ENCODE assay signal across 12 cellular contexts in genomic region chr2:177257471-177257870, GRCh38. TPM values are rescaled to one million over a fixed set of nuclear protein-coding genes. Genes with fewer than 3 reads are reported as not detected.
DNase-seq lines count a peak whose midpoint lies in the region; ATAC-seq and TF ChIP-seq lines count a peak whose summit lies in the region.
"Had no signal": no experiment of that assay in that cellular context is flagged by ENCODE, and none has a peak within 500 bp of the region (broad histone marks: within the 10 kb centered on the region; RNA-seq: fewer than 3 reads in every experiment).

No MANE protein-coding gene starts in this region.

- H3K36me3 ChIP-seq in stomach: peaks cover 0 to 8% (median 0%) of the 10 kb centered on the region in 4 donors

- H3K4me1 Mint-ChIP-seq in activated T-cell treated with anti-CD3 and anti-CD28 coated beads, Interleukin-2, amount 50 U/mL, for 4 hours (ENCODE audit: low read depth): peaks cover 94% of the 10 kb centered on the region
- H3K4me1 Mint-ChIP-seq in T-helper 17 cell (peaks cover 66% of the 10 kb centered on the region), immature natural killer cell (peaks cover 91 to 99% of the 10 kb centered on the region in 2 donors)

- DNase-seq in activated T-cell treated with anti-CD3 and anti-CD28 coated beads, Interleukin-2, amount 50 U/mL, for 4 hours: no peak
- no peak for DNase-seq in activated T-cell treated with anti-CD3 and anti-CD28 coated beads, Interleukin-2, amount 50 U/mL, for 48 hours
- no peak for DNase-seq in T-helper 17 cell
- no peak for DNase-seq in immature natural killer cell
- DNase-seq in stomach: no peak
- DNase-seq in CD1c-positive myeloid dendritic cell (ENCODE audit: extremely low spot score): no peak
- DNase-seq: effector CD4-positive, alpha-beta T cell; NCI-H345; SK-N-SH had no signal

- TF ChIP-seq EP300 in stomach (IDR thresholded peaks at IDR 0.05): no peak

- 42 to 65% (median 58%) methylated on average over 5 of the region's 5 CpGs for WGBS in stomach, 5 donors

- ATAC-seq in activated T-cell treated with anti-CD3 and anti-CD28 coated beads, Interleukin-2, amount 50 U/mL, for 4 hours: no peak
- ATAC-seq in T-helper 17 cell (no peak), GM18861 (IDR thresholded peaks at IDR 0.05; ENCODE audit: unreplicated experiment) (no peak), HG03457 (IDR thresholded peaks at IDR 0.05; ENCODE audit: unreplicated experiment) (no peak)

- TF ChIP-seq CTCF in stomach (IDR thresholded peaks at IDR 0.05): no peak

- peaks cover 39% of the 10 kb centered on the region for H3K36me3 Mint-ChIP-seq in activated T-cell treated with anti-CD3 and anti-CD28 coated beads, Interleukin-2, amount 50 U/mL, for 4 hours (ENCODE audit: insufficient read depth)
- H3K36me3 Mint-ChIP-seq in T-helper 17 cell (ENCODE audit: low read depth) (no peaks in the 10 kb centered on the region), immature natural killer cell (peaks cover 0 to 5% (median 4%) of the 10 kb centered on the region in 3 donors)

- H3K9me3 ChIP-seq in T-helper 17 cell (ENCODE audit: control insufficient read depth, low read length, poor library complexity, severe bottlenecking): no peaks in the 10 kb centered on the region
- no peaks in the 10 kb centered on the region for H3K9me3 ChIP-seq in stomach

- no peaks in the 10 kb centered on the region for H3K27me3 Mint-ChIP-seq in activated T-cell treated with anti-CD3 and anti-CD28 coated beads, Interleukin-2, amount 50 U/mL, for 4 hours (ENCODE audit: low read depth)
- H3K27me3 Mint-ChIP-seq in T-helper 17 cell (no peaks in the 10 kb centered on the region), immature natural killer cell (ENCODE audit: low read depth in 3 of 3) (peaks cover 0 to 9% (median 3%) of the 10 kb centered on the region in 3 donors)

- H3K4me3 Mint-ChIP-seq in activated T-cell treated with anti-CD3 and anti-CD28 coated beads, Interleukin-2, amount 50 U/mL, for 4 hours: peak overlapping the region; percentile 1
- peak overlapping the region; percentile 57 for H3K4me3 Mint-ChIP-seq in T-helper 17 cell
- peak overlapping the region in 1 of 5 donors; percentile 30 for H3K4me3 Mint-ChIP-seq in immature natural killer cell
- H3K4me3 Mint-ChIP-seq: nephron had no signal

- TF ChIP-seq POLR2A in stomach (IDR thresholded peaks at IDR 0.05): no peak

- H3K27ac Mint-ChIP-seq in T-helper 17 cell: peak overlapping the region; percentile 53
- H3K27ac Mint-ChIP-seq in immature natural killer cell: peak overlapping the region; percentile 62 to 83 (median 72)
- H3K27ac Mint-ChIP-seq: nephron had no signal

- peaks cover 78 to 100% (median 91%) of the 10 kb centered on the region in 4 donors for H3K4me1 ChIP-seq in stomach

- no peaks in the 10 kb centered on the region for H3K9me3 Mint-ChIP-seq in activated T-cell treated with anti-CD3 and anti-CD28 coated beads, Interleukin-2, amount 50 U/mL, for 4 hours
- H3K9me3 Mint-ChIP-seq in immature natural killer cell: no peaks in the 10 kb centered on the region

- peak overlapping the region; percentile 6 to 82 (median 16) for H3K27ac ChIP-seq in stomach

- intact Hi-C loops in stomach (cut with DNase I; ENCODE audit: low total_unique reads): no loop called here

- no peaks in the 10 kb centered on the region for H3K27me3 ChIP-seq in stomach

- peak overlapping the region in 2 of 4 donors; percentile 12 to 22 for H3K4me3 ChIP-seq in stomach

RNA-seq across cellular contexts. Expression of gene NFE2L2, which starts 7.1 kb away (rescaled TPM):
- total RNA-seq in activated T-cell treated with anti-CD3 and anti-CD28 coated beads, Interleukin-2, amount 50 U/mL, for 4 hours: 10 to 100 TPM; 58.5 to 62.4 (median 60.5) TPM
- total RNA-seq in T-helper 17 cell (10 to 100 TPM; 58.0 to 65.5 TPM), stomach (100 to 1,000 TPM in 4 of 5 donors, 10 to 100 TPM in 1; 37.1 to 223 (median 101) TPM)
- polyA plus RNA-seq in immature natural killer cell (10 to 100 TPM; 36.9 to 50.2 (median 41.2) TPM), stomach (100 to 1,000 TPM in 2 of 3 donors, 10 to 100 TPM in 1; 84.6 to 144 (median 123) TPM)

RNA-seq across cellular contexts. Expression of gene HNRNPA3, which starts 44.9 kb away (rescaled TPM):
- 100 to 1,000 TPM; 292 to 332 (median 316) TPM for total RNA-seq in activated T-cell treated with anti-CD3 and anti-CD28 coated beads, Interleukin-2, amount 50 U/mL, for 4 hours
- total RNA-seq in T-helper 17 cell: 100 to 1,000 TPM; 179 to 183 TPM
- polyA plus RNA-seq in immature natural killer cell: 10 to 100 TPM; 47.7 to 85.5 (median 49.7) TPM
- 100 to 1,000 TPM in 1 of 5 donors, 10 to 100 TPM in 4; 22.6 to 178 (median 54.3) TPM for total RNA-seq in stomach
- 100 to 1,000 TPM; 116 to 187 (median 144) TPM for polyA plus RNA-seq in stomach
